Comparison of ENCODE assay signal across 8 cellular contexts in the genomic region with DNA sequence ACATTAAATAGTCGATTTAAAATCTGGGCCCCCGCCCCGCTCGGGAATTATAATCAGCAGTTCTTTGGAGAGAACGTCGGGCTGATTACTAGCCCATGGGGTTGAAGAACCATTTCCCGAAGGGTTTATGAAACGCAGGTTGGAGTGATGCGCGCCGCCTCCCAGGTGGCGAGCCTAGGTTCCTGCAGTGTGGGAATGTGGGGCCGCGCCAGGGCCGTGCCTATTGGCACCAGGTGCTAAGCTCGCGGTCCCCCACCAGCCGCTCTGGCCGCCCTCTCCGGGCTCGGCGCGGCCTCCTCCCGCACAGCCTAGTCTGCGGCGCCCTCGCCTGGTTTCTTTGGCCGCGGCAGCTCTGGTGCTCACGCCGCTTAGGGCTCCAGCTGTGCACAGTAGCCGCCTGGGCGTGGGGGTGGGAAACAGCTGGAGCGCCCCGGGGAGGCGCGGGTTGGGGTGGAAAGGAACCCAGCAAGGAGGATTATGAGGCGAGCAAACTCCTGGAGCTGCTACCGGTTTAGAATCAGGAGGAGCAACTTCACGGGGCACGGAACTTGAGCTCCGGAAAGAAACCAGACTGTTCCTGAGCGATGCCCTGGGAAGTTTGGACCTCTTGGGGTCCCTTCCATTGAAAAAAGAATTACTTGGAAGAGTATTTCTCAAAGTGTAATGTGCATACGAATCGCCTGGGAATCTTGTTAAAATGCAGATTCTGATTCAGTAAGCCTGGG. TPM values are rescaled to one million over a fixed set of nuclear protein-coding genes. Genes with fewer than 3 reads are reported as not detected.
DNase-seq lines count a peak whose midpoint lies in the region; ATAC-seq and TF ChIP-seq lines count a peak whose summit lies in the region.

No MANE protein-coding gene starts in this region.

- peak overlapping the region; percentile 56 to 63 for H3K4me3 ChIP-seq in esophagus (ENCODE audit: low read depth in 1 of 2, low read length in 2 of 2)
- peak overlapping the region; percentile 67 to 75 for H3K4me3 ChIP-seq in mucosa of rectum (ENCODE audit: low read length in 2 of 2)
- H3K4me3 ChIP-seq in tibial artery = peak overlapping the region; percentile 36 to 54

- 1% methylated on average over 45 of the region's 45 CpGs for WGBS in esophagus, 2 donors

- H3K27ac ChIP-seq in VCaP = no peak overlapping the region
- H3K27ac ChIP-seq in esophagus (ENCODE audit: low read depth in 2 of 2, low read length in 1 of 2) = peak overlapping the region; percentile 65 to 66
- H3K27ac ChIP-seq in mucosa of rectum (ENCODE audit: low read depth in 2 of 2, low read length in 2 of 2) = peak overlapping the region in 1 of 2 donors; percentile 56
- peak overlapping the region in 1 of 2 donors; percentile 29 for H3K27ac ChIP-seq in tibial artery

- peak; percentile 93 for TF ChIP-seq CTCF in VCaP (conservative IDR thresholded peaks at IDR 0.05)
- TF ChIP-seq CTCF in tibial artery (IDR thresholded peaks at IDR 0.05) = peak; percentile 60 to 71

- H3K27me3 ChIP-seq in esophagus (ENCODE audit: control insufficient read depth in 1 of 2, insufficient read depth in 2 of 2, low read length in 2 of 2) (peaks cover 0 to 3% of the 10 kb centered on the region in 2 donors), mucosa of rectum (ENCODE audit: control insufficient read depth in 2 of 2, insufficient read depth in 2 of 2, low read length in 2 of 2) (peaks cover 2 to 33% of the 10 kb centered on the region in 2 donors), tibial artery (peaks cover 3 to 77% of the 10 kb centered on the region in 2 donors)

- H3K9ac ChIP-seq in mucosa of rectum (ENCODE audit: low read depth in 1 of 2, low read length in 2 of 2) = peak overlapping the region in 1 of 2 donors; percentile 67

- ATAC-seq in GM18858 (IDR thresholded peaks at IDR 0.05; ENCODE audit: unreplicated experiment) (peak; percentile 86), HG02981 (IDR thresholded peaks at IDR 0.05; ENCODE audit: unreplicated experiment) (peak; percentile 91)

- H3K4me1 ChIP-seq in esophagus (ENCODE audit: control insufficient read depth in 2 of 2, insufficient read depth in 2 of 2, low read length in 1 of 2) (peaks cover 0 to 2% of the 10 kb centered on the region in 2 donors), mucosa of rectum (ENCODE audit: control insufficient read depth in 2 of 2, insufficient read depth in 2 of 2, low read length in 2 of 2) (peaks cover 0 to under 1% of the 10 kb centered on the region in 2 donors), tibial artery (peaks cover 0 to 19% (median 17%) of the 10 kb centered on the region in 4 donors)

- DNase-seq in Ammon's horn (ENCODE audit: low spot score) (peak; percentile 49), NCI-H1694 (lab: John Stamatoyannopoulos, UW) (peak; percentile 11), tibial artery (peak; percentile 59 to 77)

- intact Hi-C loops in tibial artery (cut with DNase I; ENCODE audit: low total_unique reads) = no loop called here

- H3K36me3 ChIP-seq in esophagus (ENCODE audit: control insufficient read depth in 2 of 2, insufficient read depth in 2 of 2, low read length in 1 of 2) (no peaks in the 10 kb centered on the region), mucosa of rectum (ENCODE audit: control insufficient read depth in 2 of 2, insufficient read depth in 2 of 2, low read length in 2 of 2) (no peaks in the 10 kb centered on the region), tibial artery (no peaks in the 10 kb centered on the region)

- H3K9me3 ChIP-seq in esophagus (ENCODE audit: control insufficient read depth in 2 of 2, insufficient read depth in 1 of 2, low read depth in 1 of 2, low read length in 1 of 2) (no peaks in the 10 kb centered on the region), mucosa of rectum (ENCODE audit: control insufficient read depth in 2 of 2, low read length in 2 of 2) (peaks cover 0 to 6% of the 10 kb centered on the region in 2 donors), tibial artery (peaks cover 0 to 6% (median 0%) of the 10 kb centered on the region in 3 donors)

RNA-seq across cellular contexts. Expression of a gene that starts 5.6 kb away (rescaled TPM):
- polyA plus RNA-seq in esophagus = 10 to 100 TPM in 1 of 2 donors, 1 to 10 TPM in 1; 10.0 to 13.7 TPM

Comparison
In these comparisons a context has a peak if more than half of its experiments do, and no peak if none do; other contexts are left out.
1. DNase-seq: peak in every context shown above with its lines; median percentile 68 in tibial artery; 49 in Ammon's horn; 11 in NCI-H1694.